9 cellular contexts compared by ENCODE assay signal in the genomic region with DNA sequence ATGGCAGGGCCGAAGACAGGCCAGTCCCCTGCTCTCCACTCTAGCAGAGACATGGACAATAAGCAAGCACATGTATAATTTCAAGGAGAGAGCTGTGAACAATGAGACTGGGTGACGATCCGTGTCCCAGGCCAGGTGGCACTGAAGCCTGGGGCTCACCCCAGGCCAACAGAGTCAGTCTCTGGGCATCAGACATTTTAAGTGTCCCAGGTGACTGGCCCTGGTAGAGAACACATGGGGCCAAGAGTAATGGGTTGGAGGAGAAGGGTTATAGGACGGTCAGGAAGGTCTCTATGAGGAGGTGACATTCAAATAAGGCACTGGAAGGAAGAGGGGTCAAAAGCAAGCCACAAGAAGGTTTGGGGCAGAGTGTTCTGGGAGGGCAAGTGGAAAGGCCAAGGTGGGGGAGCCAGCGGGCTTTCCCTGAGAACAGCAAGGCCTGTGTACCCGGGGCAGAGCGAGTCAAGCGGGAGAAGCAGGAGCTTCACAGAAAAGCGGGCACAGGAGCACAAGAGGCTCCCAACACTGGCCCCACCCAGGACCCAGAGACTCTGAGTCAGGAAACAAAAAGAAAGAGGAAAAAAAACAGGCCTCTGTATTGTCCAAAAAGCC. TPM values are rescaled to one million over a fixed set of nuclear protein-coding genes. Genes with fewer than 3 reads are reported as not detected.
DNase-seq lines count a peak whose midpoint lies in the region; ATAC-seq, FAIRE-seq and TF ChIP-seq lines count a peak whose summit lies in the region.
"Had no signal": no experiment of that assay in that cellular context is flagged by ENCODE, and none has a peak within 500 bp of the region (broad histone marks: within the 10 kb centered on the region; RNA-seq: fewer than 3 reads in every experiment).

No MANE protein-coding gene starts in this region.

- no peaks in the 10 kb centered on the region for H3K23me2 ChIP-seq in H1 (ENCODE audit: low read depth, low read length)

- TF ChIP-seq EP300 in H1 (IDR thresholded peaks at IDR 0.05; ENCODE audit: borderline replicate concordance in 1 of 2, low read depth in 2 of 2, low read length in 2 of 2), result no peak

- peak overlapping the region; percentile 74 for H3K4ac ChIP-seq in H1 (replicated peaks; ENCODE audit: insufficient read length, low read depth, low read length)

- peak overlapping the region; percentile 98; the same call in 1 of the 2 replicates for H2BK20ac ChIP-seq in H1 (ENCODE audit: low read length)

- H3K4me2 ChIP-seq in DOHH2 (ENCODE audit: low read length) (peak overlapping the region; percentile 87), OCI-LY1 (ENCODE audit: low read length) (peak overlapping the region; percentile 96), H1 (ENCODE audit: insufficient read depth in 1 of 2, low read depth in 2 of 2, low read length in 2 of 2) (peak overlapping the region in 1 of 2 experiments; percentile 56; a peak in 2 of 4 replicates)

- no peak overlapping the region for H3K18ac ChIP-seq in H1 (ENCODE audit: extremely low read depth, low read length)

- CTCF ChIA-PET in H1 (lab: Charles Lee; ENCODE audit: partially characterized antibody), result interaction anchor here (0.7 to 4.6 kb wide), 8 partner anchors 15 to 292 kb away, joined by 3 to 20 read pairs (median 4); no protein-coding TSS in a partner anchor

- 0 out of 2 replicates have a peak overlapping the region, but pooled peaks have one; percentile 94 for H2BK12ac ChIP-seq in H1 (ENCODE audit: low read depth, low read length)

- H3K56ac ChIP-seq in H1 (replicated peaks; ENCODE audit: insufficient read length, low read depth, low read length), result no peak overlapping the region

- TF ChIP-seq POLR2A in H1 (IDR thresholded peaks at IDR 0.05; ENCODE audit: control extremely low read depth in 1 of 2, low read depth in 2 of 2, low read length in 2 of 2), result no peak

- H3F3A ChIP-seq in DOHH2 (ENCODE audit: control insufficient read depth, insufficient read depth) (peaks cover 52% of the 10 kb centered on the region), OCI-LY1 (ENCODE audit: insufficient read depth, low read length) (peaks cover 16% of the 10 kb centered on the region; the same call in 1 of the 2 replicates)

- peak overlapping the region; percentile 89; the same call in 1 of the 2 replicates for H2BK15ac ChIP-seq in H1 (ENCODE audit: low read length)

- peak overlapping the region; percentile 94; the same call in 1 of the 2 replicates for H2AK5ac ChIP-seq in H1 (ENCODE audit: low read depth, low read length)

- H4K8ac ChIP-seq in H1 (ENCODE audit: extremely low read depth, insufficient read depth, low read length), result peak overlapping the region; percentile 41; the same call in 1 of the 2 replicates

- H3K27ac ChIP-seq in DOHH2 (ENCODE audit: low read depth, low read length) (peak overlapping the region; percentile 95), OCI-LY1 (ENCODE audit: low read depth, low read length, poor library complexity, severe bottlenecking) (peak overlapping the region; percentile 99), H1 (ENCODE audit: low read depth, low read length) (no peak overlapping the region), skeletal muscle tissue (ENCODE audit: low read depth, low read length) (peak overlapping the region; percentile 76)

- peaks cover 90% of the 10 kb centered on the region for H3K79me2 ChIP-seq in DOHH2 (ENCODE audit: control insufficient read depth, low read length)
- peaks cover 21% of the 10 kb centered on the region for H3K79me2 ChIP-seq in OCI-LY1 (ENCODE audit: insufficient read depth, low read length)
- peaks cover 0 to 6% of the 10 kb centered on the region in 2 experiments; a peak in 1 of 4 replicates for H3K79me2 ChIP-seq in H1 (ENCODE audit: control insufficient read depth in 1 of 2, insufficient read depth in 2 of 2, low read length in 2 of 2)

- TF ChIP-seq CTCF in DOHH2 (IDR thresholded peaks at IDR 0.05; ENCODE audit: low read depth, low read length, poor library complexity, severe bottlenecking), result no peak
- TF ChIP-seq CTCF in OCI-LY1 (IDR thresholded peaks at IDR 0.05; ENCODE audit: low read length), result no peak
- no peak for TF ChIP-seq CTCF in H1 (IDR thresholded peaks at IDR 0.05; ENCODE audit: control extremely low read depth in 1 of 3, insufficient read depth in 1 of 3, low read depth in 1 of 3, low read length in 3 of 3)

- peaks cover 3% of the 10 kb centered on the region; the same call in 1 of the 2 replicates for H3K79me1 ChIP-seq in H1 (ENCODE audit: low read depth, low read length)

- H3K27me3 ChIP-seq in DOHH2 (ENCODE audit: control insufficient read depth, low read length) (no peaks in the 10 kb centered on the region), OCI-LY1 (ENCODE audit: insufficient read depth, low read length) (no peaks in the 10 kb centered on the region), H1 (replicated peaks in 1 of 4; ENCODE audit: control insufficient read depth in 3 of 4, extremely low read depth in 1 of 4, insufficient read depth in 3 of 4, low read length in 3 of 4) (no peaks in the 10 kb centered on the region; a peak in 1 of 7 replicates), skeletal muscle tissue (ENCODE audit: control insufficient read depth in 3 of 3, insufficient read depth in 3 of 3, low read length in 3 of 3) (peaks cover 0 to 14% (median 0%) of the 10 kb centered on the region in 3 donors)

- no peak for TF ChIP-seq RAD21 in H1 (IDR thresholded peaks at IDR 0.05 in 1 of 2, conservative IDR thresholded peaks at IDR 0.05 in 1 of 2; ENCODE audit: low read depth in 2 of 2, low read length in 2 of 2)

- peak overlapping the region; percentile 91 for H3K9ac ChIP-seq in OCI-LY1 (ENCODE audit: low read length)
- H3K9ac ChIP-seq in H1 (replicated peaks in 1 of 4; ENCODE audit: extremely low read depth in 1 of 4, low read depth in 3 of 4, low read length in 3 of 4), result no peak overlapping the region
- peak overlapping the region in 1 of 3 donors; percentile 77 for H3K9ac ChIP-seq in skeletal muscle tissue (ENCODE audit: low read depth in 1 of 3, low read length in 3 of 3)

- peak overlapping the region; percentile 51 for H2BK120ac ChIP-seq in H1 (replicated peaks; ENCODE audit: low read depth, low read length)

- FAIRE-seq in H1 (lab: Jason Lieb, UNC) (no peak), RCC 7860 (lab: Jason Lieb, UNC) (no peak)

- no peaks in the 10 kb centered on the region for H4K20me1 ChIP-seq in DOHH2 (ENCODE audit: control insufficient read depth, insufficient read depth, low read depth, low read length)
- H4K20me1 ChIP-seq in OCI-LY1 (ENCODE audit: insufficient read depth, low read length), result no peaks in the 10 kb centered on the region
- H4K20me1 ChIP-seq in H1 (replicated peaks in 1 of 2; ENCODE audit: control insufficient read depth in 1 of 2, insufficient read depth in 2 of 2, low read length in 2 of 2), result no peaks in the 10 kb centered on the region

- no peak overlapping the region for H3K14ac ChIP-seq in H1 (ENCODE audit: insufficient read length)

- whole genome bisulfite sequencing in H1 (ENCODE audit: extremely low coverage in 1 of 2, insufficient coverage in 1 of 2, insufficient read length in 1 of 2, insufficient replicate concordance in 2 of 2, low coverage in 1 of 2, low lambda C conversion rate in 2 of 2, missing lambda C conversion rate in 1 of 2), 2 experiments, result 81% methylated on average over 9 of the region's 9 CpGs; no CpG with 5 or more reads in 1 of the 2 experiments

- no peak overlapping the region for H4K5ac ChIP-seq in H1 (ENCODE audit: insufficient read length, low read depth, low read length)

- ATAC-seq in GM21723 (IDR thresholded peaks at IDR 0.05; ENCODE audit: unreplicated experiment) (no peak), GM18517 (IDR thresholded peaks at IDR 0.05; ENCODE audit: unreplicated experiment) (no peak)

- peaks cover 81% of the 10 kb centered on the region for H3K4me1 ChIP-seq in DOHH2 (ENCODE audit: control insufficient read depth, low read length)
- H3K4me1 ChIP-seq in OCI-LY1 (ENCODE audit: insufficient read depth, low read length, severe bottlenecking), result peaks cover 87% of the 10 kb centered on the region
- peaks cover 19 to 41% (median 29%) of the 10 kb centered on the region in 4 experiments for H3K4me1 ChIP-seq in H1 (replicated peaks in 1 of 4; ENCODE audit: control insufficient read depth in 3 of 4, insufficient read depth in 4 of 4, low read length in 3 of 4)
- peaks cover 35 to 52% (median 51%) of the 10 kb centered on the region in 3 donors for H3K4me1 ChIP-seq in skeletal muscle tissue (ENCODE audit: control insufficient read depth in 3 of 3, insufficient read depth in 3 of 3, low read length in 3 of 3)

- H2BK5ac ChIP-seq in H1 (ENCODE audit: low read depth, low read length), result peak overlapping the region; percentile 69; the same call in 1 of the 2 replicates

- H2AFZ ChIP-seq in OCI-LY1 (ENCODE audit: low read length), result no peak overlapping the region
- no peak overlapping the region for H2AFZ ChIP-seq in H1 (ENCODE audit: low read length)

- H3K9me2 ChIP-seq in DOHH2 (replicated peaks; ENCODE audit: control insufficient read depth, low read length), result no peaks in the 10 kb centered on the region
- no peaks in the 10 kb centered on the region for H3K9me2 ChIP-seq in OCI-LY1 (ENCODE audit: low read depth, low read length)

- POLR2A ChIA-PET in H1 (lab: Charles Lee; ENCODE audit: partially characterized antibody), result interaction anchor here (0.6 to 10.9 kb wide), 8 partner anchors 8 to 354 kb away, joined by 3 to 67 read pairs (median 4); no protein-coding TSS in a partner anchor

- no peaks in the 10 kb centered on the region for H3K9me3 ChIP-seq in DOHH2 (ENCODE audit: control insufficient read depth, insufficient read depth, low read length)
- H3K9me3 ChIP-seq in OCI-LY1 (ENCODE audit: low read length), result no peaks in the 10 kb centered on the region
- no peaks in the 10 kb centered on the region for H3K9me3 ChIP-seq in H1 (ENCODE audit: insufficient read depth in 2 of 2, low read depth in 1 of 2, low read length in 1 of 2)
- no peaks in the 10 kb centered on the region for H3K9me3 ChIP-seq in skeletal muscle tissue (ENCODE audit: control insufficient read depth in 3 of 3, low read length in 3 of 3)

- H3K36me3 ChIP-seq in DOHH2 (ENCODE audit: control insufficient read depth, low read length), result peaks cover 84% of the 10 kb centered on the region
- H3K36me3 ChIP-seq in OCI-LY1 (ENCODE audit: insufficient read depth, low read length), result peaks cover 4% of the 10 kb centered on the region; the same call in 1 of the 2 replicates
- H3K36me3 ChIP-seq in H1 (ENCODE audit: control insufficient read depth in 2 of 4, insufficient read depth in 4 of 4, low read length in 3 of 4), result peaks cover 0 to 2% (median 0%) of the 10 kb centered on the region in 4 experiments; a peak in 1 of 8 replicates
- no peaks in the 10 kb centered on the region for H3K36me3 ChIP-seq in skeletal muscle tissue (ENCODE audit: control insufficient read depth in 3 of 3, insufficient read depth in 3 of 3, low read length in 3 of 3)

- no peak for DNase-seq in H1 (ENCODE audit: low read depth in 1 of 2, low spot score in 2 of 2)
- no peak for DNase-seq in RCC 7860 (ENCODE audit: low spot score)
- DNase-seq in NCI-H226, result no peak
- DNase-seq: NCI-H187 treated with DMSO at 0.1 percent for 48 hours had no signal

- H4K91ac ChIP-seq in H1 (replicated peaks; ENCODE audit: insufficient read length, low read length), result peak overlapping the region; percentile 95

- no peak overlapping the region for H3K23ac ChIP-seq in H1 (ENCODE audit: insufficient read length)

- H3K4me3 ChIP-seq in DOHH2 (ENCODE audit: low read length), result peak overlapping the region; percentile 78
- peak overlapping the region; percentile 84 for H3K4me3 ChIP-seq in OCI-LY1 (ENCODE audit: low read depth, low read length, poor library complexity, severe bottlenecking)
- H3K4me3 ChIP-seq in H1 (ENCODE audit: extremely low read depth in 1 of 4, insufficient read depth in 2 of 4, low read depth in 3 of 4, low read length in 4 of 4), result no peak overlapping the region
- no peak overlapping the region for H3K4me3 ChIP-seq in skeletal muscle tissue (ENCODE audit: low read length in 3 of 3)

RNA-seq across cellular contexts. Expression of a gene that starts 1.1 kb away (rescaled TPM):
- total RNA-seq in H1 (2021; fragmentation: NEBNext Ultra II Directional; extraction: Animal tissue kit (Norgen Biotek cat#: 25700)), result 25.9 and 27.4 TPM in 2 replicates
- polyA plus RNA-seq in H1 (2011; rRNA removed), result 21.0 and 28.3 TPM in 2 replicates
- polyA plus RNA-seq in H1 (2011; cell fraction: cytosol; rRNA removed), result 18.3 TPM
- polyA plus RNA-seq in H1 (2011; cell fraction: nucleus; rRNA removed), result 62.7 TPM
- 16.3 to 28.1 TPM (median 25.3 TPM) in 4 replicates for polyA plus RNA-seq in H1 (2012, experiment 1 of 2)
- polyA plus RNA-seq in H1 (2012, experiment 2 of 2), result 16.4 TPM
- polyA plus RNA-seq in H1 (2013, experiment 1 of 2), result 16.0 TPM
- 15.2 TPM for polyA plus RNA-seq in H1 (2013, experiment 2 of 2)
- polyA minus RNA-seq in H1 (2011; rRNA and poly(A)+ RNA removed), result 21.8 and 26.9 TPM in 2 replicates
- polyA minus RNA-seq in H1 (2011; cell fraction: cytosol; rRNA and poly(A)+ RNA removed), result 32.5 TPM
- 36.8 TPM for polyA minus RNA-seq in H1 (2011; cell fraction: nucleus; rRNA and poly(A)+ RNA removed)
- total RNA-seq in skeletal muscle tissue, result 6.3 TPM

RNA-seq across cellular contexts. Expression of a gene that starts 59.2 kb away (rescaled TPM):
- total RNA-seq in H1 (2021; fragmentation: NEBNext Ultra II Directional; extraction: Animal tissue kit (Norgen Biotek cat#: 25700)), result 0.90 TPM in 1 of 2 replicates, not detected in the other
- polyA plus RNA-seq in H1 (2011; rRNA removed), result 0.66 and 1.3 TPM in 2 replicates
- 1.1 TPM for polyA plus RNA-seq in H1 (2011; cell fraction: cytosol; rRNA removed)
- polyA plus RNA-seq in H1 (2011; cell fraction: nucleus; rRNA removed), result 0.17 TPM
- 1.0 to 1.8 TPM (median 1.5 TPM) in 4 replicates for polyA plus RNA-seq in H1 (2012, experiment 1 of 2)
- 0.33 TPM for polyA plus RNA-seq in H1 (2012, experiment 2 of 2)
- 0.24 TPM for polyA plus RNA-seq in H1 (2013, experiment 1 of 2)
- polyA plus RNA-seq in H1 (2013, experiment 2 of 2), result 0.29 TPM
- 0.51 TPM in 1 of 2 replicates, not detected in the other for polyA minus RNA-seq in H1 (2011; rRNA and poly(A)+ RNA removed)
- polyA minus RNA-seq in H1 (2011; cell fraction: cytosol; rRNA and poly(A)+ RNA removed), result not detected
- polyA minus RNA-seq in H1 (2011; cell fraction: nucleus; rRNA and poly(A)+ RNA removed), result not detected
- not detected for total RNA-seq in skeletal muscle tissue

Comparison
In these comparisons a context has a peak if more than half of its experiments do, and no peak if none do; other contexts are left out.
1. H3K4me3 ChIP-seq: peak in DOHH2 (single experiment) and OCI-LY1 (single experiment); none in H1 (0 of 4) and skeletal muscle tissue (0 of 3).